ENCODE assay signal across 20 cellular contexts in the genomic region with DNA sequence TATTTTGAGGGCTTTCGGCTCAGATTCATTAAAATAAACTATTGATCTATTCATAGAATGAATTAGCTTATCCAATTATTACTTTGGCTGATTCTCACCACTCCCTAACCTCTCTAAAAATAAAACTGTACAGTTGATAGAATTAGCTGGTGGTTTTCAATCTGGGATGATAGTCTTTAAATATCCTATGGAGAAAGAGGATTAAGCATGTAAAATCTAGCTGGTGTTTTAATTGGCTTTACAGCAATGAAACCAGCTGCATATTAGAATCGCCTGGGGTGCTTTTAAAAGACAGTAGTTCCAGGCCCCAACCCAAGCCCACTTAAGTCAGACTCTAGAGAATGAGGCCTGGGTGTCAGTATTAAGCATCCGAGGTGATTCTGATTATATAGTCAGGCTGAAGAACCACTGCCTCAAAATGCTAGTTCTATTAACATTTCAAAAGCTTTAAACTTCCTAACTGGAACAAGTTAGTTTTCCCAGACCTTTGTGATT.
"Had no signal": no experiment of that assay in that cellular context is flagged by ENCODE, and none has a peak within 500 bp of the region (broad histone marks: within the 10 kb centered on the region; RNA-seq: fewer than 3 reads in every experiment).

No MANE protein-coding gene starts in this region.

- DNase-seq: effector memory CD4-positive, alpha-beta T cell; heart left ventricle; hippocampal formation; mammary epithelial cell; mucosa of descending colon; posterior cingulate gyrus; sigmoid colon; small intestine; stimulated activated CD4-positive, alpha-beta T cell treated with anti-CD3 and anti-CD28 coated beads, Interleukin-2, amount 100 ng/mL, for 48 hours; stimulated activated naive CD8-positive, alpha-beta T cell treated with anti-CD3 and anti-CD28 coated beads, Interleukin-15, Interleukin-2, amounts not matched to agents 100 U/mL and 50 U/mL, for 24 hours; tibial artery; upper lobe of left lung; uterus had no signal

- H3K4me3 Mint-ChIP-seq: natural killer cell treated with Interleukin-12 subunit alpha and Interleukin-12 subunit beta and Interleukin-15 and Interleukin-18, amount 100 ng/mL, for 72 hours had no signal

- H3K27ac ChIP-seq: heart left ventricle, right atrium auricular region, sigmoid colon, suprapubic skin, upper lobe of left lung, uterus had no signal

- H3K36me3 ChIP-seq: upper lobe of left lung, uterus had no signal

- H3K9me3 Mint-ChIP-seq: natural killer cell treated with Interleukin-12 subunit alpha and Interleukin-12 subunit beta and Interleukin-15 and Interleukin-18, amount 100 ng/mL, for 72 hours had no signal

- ATAC-seq: esophagus mucosa; heart left ventricle; left lobe of liver; mucosa of descending colon; natural killer cell treated with Interleukin-12 subunit alpha and Interleukin-12 subunit beta and Interleukin-15 and Interleukin-18, amount 100 ng/mL, for 72 hours; stimulated activated naive CD8-positive, alpha-beta T cell treated with anti-CD3 and anti-CD28 coated beads, Interleukin-15, Interleukin-2, amounts not matched to agents 100 U/mL and 50 U/mL, for 24 hours had no signal

- H3K4me3 ChIP-seq: heart left ventricle, mucosa of descending colon, right atrium auricular region, sigmoid colon, suprapubic skin, tibial artery, upper lobe of left lung, uterus had no signal

- H3K27me3 ChIP-seq: heart left ventricle, right atrium auricular region, sigmoid colon, suprapubic skin, tibial artery, upper lobe of left lung, uterus had no signal

- H3K27ac Mint-ChIP-seq: natural killer cell treated with Interleukin-12 subunit alpha and Interleukin-12 subunit beta and Interleukin-15 and Interleukin-18, amount 100 ng/mL, for 72 hours had no signal

- FAIRE-seq: endometrium, frontal cortex, small intestine had no signal

- H3K4me1 ChIP-seq: right atrium auricular region, sigmoid colon, suprapubic skin, upper lobe of left lung, uterus had no signal

- H3K9me3 ChIP-seq: heart left ventricle, mucosa of descending colon, right atrium auricular region, sigmoid colon, suprapubic skin, tibial artery, upper lobe of left lung, uterus had no signal
